ENCODE assay signal across 1 cellular context in the genomic region with DNA sequence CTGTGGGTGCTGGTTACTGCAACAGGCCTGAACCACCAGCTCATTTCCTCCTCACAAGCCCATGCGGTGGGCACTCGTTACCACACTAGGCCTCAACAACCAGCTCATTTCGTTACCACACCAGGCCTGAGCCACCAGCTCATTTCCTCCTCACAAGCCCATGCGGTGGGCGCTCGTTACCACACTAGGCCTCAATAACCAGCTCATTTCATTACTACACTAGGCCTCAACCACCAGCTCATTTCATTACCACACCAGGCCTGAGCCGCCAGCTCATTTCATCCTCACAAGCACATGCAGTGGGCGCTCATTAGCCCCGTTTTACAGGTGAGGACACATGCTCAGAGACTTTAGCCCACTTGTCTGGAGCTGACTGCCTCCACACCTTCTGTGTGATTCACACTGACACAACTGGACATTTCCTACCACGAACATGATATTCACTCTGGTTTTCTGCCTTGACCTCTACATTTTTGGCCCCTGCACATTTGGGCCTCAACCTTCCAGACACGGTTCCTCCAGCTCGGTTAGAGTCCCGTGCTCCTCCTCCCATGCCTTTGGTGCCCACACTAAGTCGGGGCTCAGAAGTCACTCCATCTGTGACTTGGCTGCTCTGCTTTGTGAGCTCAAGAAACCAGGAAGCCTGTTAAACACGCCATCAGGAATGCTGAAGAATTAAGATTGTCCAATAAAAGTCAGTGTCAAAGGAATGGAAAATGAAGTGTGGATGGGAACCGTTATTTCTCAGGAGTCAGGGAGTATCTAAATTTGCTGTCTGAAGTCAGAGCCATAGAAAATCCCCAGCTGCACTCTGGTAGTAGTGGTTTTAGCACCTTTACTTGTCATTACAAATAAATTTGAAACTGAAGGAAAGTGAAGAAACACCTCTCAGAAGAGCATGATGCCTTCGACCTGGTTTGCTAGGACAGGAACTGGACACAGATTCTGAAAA.
TF ChIP-seq lines count a peak whose summit lies in the region.

No MANE protein-coding gene starts in this region.

TF ChIP-seq in GM12878, 131 proteins besides CTCF, POLR2A, EP300 and RAD21 (continued from another document and continues in another):
- TF ChIP-seq, protein P1, sequence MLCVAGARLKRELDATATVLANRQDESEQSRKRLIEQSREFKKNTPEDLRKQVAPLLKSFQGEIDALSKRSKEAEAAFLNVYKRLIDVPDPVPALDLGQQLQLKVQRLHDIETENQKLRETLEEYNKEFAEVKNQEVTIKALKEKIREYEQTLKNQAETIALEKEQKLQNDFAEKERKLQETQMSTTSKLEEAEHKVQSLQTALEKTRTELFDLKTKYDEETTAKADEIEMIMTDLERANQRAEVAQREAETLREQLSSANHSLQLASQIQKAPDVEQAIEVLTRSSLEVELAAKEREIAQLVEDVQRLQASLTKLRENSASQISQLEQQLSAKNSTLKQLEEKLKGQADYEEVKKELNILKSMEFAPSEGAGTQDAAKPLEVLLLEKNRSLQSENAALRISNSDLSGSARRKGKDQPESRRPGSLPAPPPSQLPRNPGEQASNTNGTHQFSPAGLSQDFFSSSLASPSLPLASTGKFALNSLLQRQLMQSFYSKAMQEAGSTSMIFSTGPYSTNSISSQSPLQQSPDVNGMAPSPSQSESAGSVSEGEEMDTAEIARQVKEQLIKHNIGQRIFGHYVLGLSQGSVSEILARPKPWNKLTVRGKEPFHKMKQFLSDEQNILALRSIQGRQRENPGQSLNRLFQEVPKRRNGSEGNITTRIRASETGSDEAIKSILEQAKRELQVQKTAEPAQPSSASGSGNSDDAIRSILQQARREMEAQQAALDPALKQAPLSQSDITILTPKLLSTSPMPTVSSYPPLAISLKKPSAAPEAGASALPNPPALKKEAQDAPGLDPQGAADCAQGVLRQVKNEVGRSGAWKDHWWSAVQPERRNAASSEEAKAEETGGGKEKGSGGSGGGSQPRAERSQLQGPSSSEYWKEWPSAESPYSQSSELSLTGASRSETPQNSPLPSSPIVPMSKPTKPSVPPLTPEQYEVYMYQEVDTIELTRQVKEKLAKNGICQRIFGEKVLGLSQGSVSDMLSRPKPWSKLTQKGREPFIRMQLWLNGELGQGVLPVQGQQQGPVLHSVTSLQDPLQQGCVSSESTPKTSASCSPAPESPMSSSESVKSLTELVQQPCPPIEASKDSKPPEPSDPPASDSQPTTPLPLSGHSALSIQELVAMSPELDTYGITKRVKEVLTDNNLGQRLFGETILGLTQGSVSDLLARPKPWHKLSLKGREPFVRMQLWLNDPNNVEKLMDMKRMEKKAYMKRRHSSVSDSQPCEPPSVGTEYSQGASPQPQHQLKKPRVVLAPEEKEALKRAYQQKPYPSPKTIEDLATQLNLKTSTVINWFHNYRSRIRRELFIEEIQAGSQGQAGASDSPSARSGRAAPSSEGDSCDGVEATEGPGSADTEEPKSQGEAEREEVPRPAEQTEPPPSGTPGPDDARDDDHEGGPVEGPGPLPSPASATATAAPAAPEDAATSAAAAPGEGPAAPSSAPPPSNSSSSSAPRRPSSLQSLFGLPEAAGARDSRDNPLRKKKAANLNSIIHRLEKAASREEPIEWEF (IDR thresholded peaks at IDR 0.05; ENCODE audit: insufficient replicate concordance, low read depth, low read length): no peak
- TF ChIP-seq NR2C2 (IDR thresholded peaks at IDR 0.05; ENCODE audit: borderline replicate concordance, control insufficient read depth, insufficient read length, low read depth) (no peak), IKZF2 (IDR thresholded peaks at IDR 0.05) (peak; percentile 88 to 96), SMAD1 (IDR thresholded peaks at IDR 0.05; ENCODE audit: low read depth, partially characterized antibody) (peak; percentile 87), SUZ12 (IDR thresholded peaks at IDR 0.05; ENCODE audit: unreplicated experiment) (no peak), ATF7 (IDR thresholded peaks at IDR 0.05; ENCODE audit: low read depth) (peak; percentile 97), POU2F2 (IDR thresholded peaks at IDR 0.05; ENCODE audit: borderline replicate concordance, low read depth, low read length) (peak; percentile 98), NR2C1 (IDR thresholded peaks at IDR 0.05) (no peak), BRCA1 (IDR thresholded peaks at IDR 0.05; ENCODE audit: low read depth, low read length) (no peak), CREM (IDR thresholded peaks at IDR 0.05; ENCODE audit: low read depth) (peak; percentile 96), CBX3 (IDR thresholded peaks at IDR 0.05; ENCODE audit: borderline replicate concordance, low read depth) (no peak), ZNF24 (IDR thresholded peaks at IDR 0.05) (0 out of 2 replicates have a peak, but pooled peaks have one; percentile 79), GATAD2B (conservative IDR thresholded peaks at IDR 0.05; ENCODE audit: low read depth) (peak; percentile 84; the same call in 1 of the 2 replicates), YBX1 (IDR thresholded peaks at IDR 0.05) (no peak), PML (IDR thresholded peaks at IDR 0.05; ENCODE audit: low read length) (peak; percentile 88), CBX5 (IDR thresholded peaks at IDR 0.05; ENCODE audit: low read depth) (peak; percentile 69), SMARCA5 (IDR thresholded peaks at IDR 0.05) (peak; percentile 97), FOXK2 (IDR thresholded peaks at IDR 0.05) (peak; percentile 76), RBBP5 (conservative IDR thresholded peaks at IDR 0.05) (no peak), NFIC (IDR thresholded peaks at IDR 0.05; ENCODE audit: low read depth, low read length) (peak; percentile 98), MYB (IDR thresholded peaks at IDR 0.05; ENCODE audit: borderline replicate concordance, low read depth, low read length) (peak; percentile 69; the same call in 1 of the 2 replicates), NR2F1 (conservative IDR thresholded peaks at IDR 0.05) (peak; percentile 85), NFXL1 (IDR thresholded peaks at IDR 0.05; ENCODE audit: borderline replicate concordance) (no peak)
- TF ChIP-seq, protein P2, sequence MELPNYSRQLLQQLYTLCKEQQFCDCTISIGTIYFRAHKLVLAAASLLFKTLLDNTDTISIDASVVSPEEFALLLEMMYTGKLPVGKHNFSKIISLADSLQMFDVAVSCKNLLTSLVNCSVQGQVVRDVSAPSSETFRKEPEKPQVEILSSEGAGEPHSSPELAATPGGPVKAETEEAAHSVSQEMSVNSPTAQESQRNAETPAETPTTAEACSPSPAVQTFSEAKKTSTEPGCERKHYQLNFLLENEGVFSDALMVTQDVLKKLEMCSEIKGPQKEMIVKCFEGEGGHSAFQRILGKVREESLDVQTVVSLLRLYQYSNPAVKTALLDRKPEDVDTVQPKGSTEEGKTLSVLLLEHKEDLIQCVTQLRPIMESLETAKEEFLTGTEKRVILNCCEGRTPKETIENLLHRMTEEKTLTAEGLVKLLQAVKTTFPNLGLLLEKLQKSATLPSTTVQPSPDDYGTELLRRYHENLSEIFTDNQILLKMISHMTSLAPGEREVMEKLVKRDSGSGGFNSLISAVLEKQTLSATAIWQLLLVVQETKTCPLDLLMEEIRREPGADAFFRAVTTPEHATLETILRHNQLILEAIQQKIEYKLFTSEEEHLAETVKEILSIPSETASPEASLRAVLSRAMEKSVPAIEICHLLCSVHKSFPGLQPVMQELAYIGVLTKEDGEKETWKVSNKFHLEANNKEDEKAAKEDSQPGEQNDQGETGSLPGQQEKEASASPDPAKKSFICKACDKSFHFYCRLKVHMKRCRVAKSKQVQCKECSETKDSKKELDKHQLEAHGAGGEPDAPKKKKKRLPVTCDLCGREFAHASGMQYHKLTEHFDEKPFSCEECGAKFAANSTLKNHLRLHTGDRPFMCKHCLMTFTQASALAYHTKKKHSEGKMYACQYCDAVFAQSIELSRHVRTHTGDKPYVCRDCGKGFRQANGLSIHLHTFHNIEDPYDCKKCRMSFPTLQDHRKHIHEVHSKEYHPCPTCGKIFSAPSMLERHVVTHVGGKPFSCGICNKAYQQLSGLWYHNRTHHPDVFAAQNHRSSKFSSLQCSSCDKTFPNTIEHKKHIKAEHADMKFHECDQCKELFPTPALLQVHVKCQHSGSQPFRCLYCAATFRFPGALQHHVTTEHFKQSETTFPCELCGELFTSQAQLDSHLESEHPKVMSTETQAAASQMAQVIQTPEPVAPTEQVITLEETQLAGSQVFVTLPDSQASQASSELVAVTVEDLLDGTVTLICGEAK (IDR thresholded peaks at IDR 0.05; ENCODE audit: borderline replicate concordance): no peak; the same call in 1 of the 2 replicates
- TF ChIP-seq, protein P3, sequence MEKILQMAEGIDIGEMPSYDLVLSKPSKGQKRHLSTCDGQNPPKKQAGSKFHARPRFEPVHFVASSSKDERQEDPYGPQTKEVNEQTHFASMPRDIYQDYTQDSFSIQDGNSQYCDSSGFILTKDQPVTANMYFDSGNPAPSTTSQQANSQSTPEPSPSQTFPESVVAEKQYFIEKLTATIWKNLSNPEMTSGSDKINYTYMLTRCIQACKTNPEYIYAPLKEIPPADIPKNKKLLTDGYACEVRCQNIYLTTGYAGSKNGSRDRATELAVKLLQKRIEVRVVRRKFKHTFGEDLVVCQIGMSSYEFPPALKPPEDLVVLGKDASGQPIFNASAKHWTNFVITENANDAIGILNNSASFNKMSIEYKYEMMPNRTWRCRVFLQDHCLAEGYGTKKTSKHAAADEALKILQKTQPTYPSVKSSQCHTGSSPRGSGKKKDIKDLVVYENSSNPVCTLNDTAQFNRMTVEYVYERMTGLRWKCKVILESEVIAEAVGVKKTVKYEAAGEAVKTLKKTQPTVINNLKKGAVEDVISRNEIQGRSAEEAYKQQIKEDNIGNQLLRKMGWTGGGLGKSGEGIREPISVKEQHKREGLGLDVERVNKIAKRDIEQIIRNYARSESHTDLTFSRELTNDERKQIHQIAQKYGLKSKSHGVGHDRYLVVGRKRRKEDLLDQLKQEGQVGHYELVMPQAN (conservative IDR thresholded peaks at IDR 0.05): peak; percentile 37
- TF ChIP-seq, protein P4, sequence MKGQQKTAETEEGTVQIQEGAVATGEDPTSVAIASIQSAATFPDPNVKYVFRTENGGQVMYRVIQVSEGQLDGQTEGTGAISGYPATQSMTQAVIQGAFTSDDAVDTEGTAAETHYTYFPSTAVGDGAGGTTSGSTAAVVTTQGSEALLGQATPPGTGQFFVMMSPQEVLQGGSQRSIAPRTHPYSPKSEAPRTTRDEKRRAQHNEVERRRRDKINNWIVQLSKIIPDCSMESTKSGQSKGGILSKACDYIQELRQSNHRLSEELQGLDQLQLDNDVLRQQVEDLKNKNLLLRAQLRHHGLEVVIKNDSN (IDR thresholded peaks at IDR 0.05; ENCODE audit: borderline replicate concordance, extremely low read length, insufficient read depth, low read depth, low read length): no peak
- TF ChIP-seq, protein P5, sequence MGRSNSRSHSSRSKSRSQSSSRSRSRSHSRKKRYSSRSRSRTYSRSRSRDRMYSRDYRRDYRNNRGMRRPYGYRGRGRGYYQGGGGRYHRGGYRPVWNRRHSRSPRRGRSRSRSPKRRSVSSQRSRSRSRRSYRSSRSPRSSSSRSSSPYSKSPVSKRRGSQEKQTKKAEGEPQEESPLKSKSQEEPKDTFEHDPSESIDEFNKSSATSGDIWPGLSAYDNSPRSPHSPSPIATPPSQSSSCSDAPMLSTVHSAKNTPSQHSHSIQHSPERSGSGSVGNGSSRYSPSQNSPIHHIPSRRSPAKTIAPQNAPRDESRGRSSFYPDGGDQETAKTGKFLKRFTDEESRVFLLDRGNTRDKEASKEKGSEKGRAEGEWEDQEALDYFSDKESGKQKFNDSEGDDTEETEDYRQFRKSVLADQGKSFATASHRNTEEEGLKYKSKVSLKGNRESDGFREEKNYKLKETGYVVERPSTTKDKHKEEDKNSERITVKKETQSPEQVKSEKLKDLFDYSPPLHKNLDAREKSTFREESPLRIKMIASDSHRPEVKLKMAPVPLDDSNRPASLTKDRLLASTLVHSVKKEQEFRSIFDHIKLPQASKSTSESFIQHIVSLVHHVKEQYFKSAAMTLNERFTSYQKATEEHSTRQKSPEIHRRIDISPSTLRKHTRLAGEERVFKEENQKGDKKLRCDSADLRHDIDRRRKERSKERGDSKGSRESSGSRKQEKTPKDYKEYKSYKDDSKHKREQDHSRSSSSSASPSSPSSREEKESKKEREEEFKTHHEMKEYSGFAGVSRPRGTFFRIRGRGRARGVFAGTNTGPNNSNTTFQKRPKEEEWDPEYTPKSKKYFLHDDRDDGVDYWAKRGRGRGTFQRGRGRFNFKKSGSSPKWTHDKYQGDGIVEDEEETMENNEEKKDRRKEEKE (IDR thresholded peaks at IDR 0.05): no peak
- TF ChIP-seq, protein P6, sequence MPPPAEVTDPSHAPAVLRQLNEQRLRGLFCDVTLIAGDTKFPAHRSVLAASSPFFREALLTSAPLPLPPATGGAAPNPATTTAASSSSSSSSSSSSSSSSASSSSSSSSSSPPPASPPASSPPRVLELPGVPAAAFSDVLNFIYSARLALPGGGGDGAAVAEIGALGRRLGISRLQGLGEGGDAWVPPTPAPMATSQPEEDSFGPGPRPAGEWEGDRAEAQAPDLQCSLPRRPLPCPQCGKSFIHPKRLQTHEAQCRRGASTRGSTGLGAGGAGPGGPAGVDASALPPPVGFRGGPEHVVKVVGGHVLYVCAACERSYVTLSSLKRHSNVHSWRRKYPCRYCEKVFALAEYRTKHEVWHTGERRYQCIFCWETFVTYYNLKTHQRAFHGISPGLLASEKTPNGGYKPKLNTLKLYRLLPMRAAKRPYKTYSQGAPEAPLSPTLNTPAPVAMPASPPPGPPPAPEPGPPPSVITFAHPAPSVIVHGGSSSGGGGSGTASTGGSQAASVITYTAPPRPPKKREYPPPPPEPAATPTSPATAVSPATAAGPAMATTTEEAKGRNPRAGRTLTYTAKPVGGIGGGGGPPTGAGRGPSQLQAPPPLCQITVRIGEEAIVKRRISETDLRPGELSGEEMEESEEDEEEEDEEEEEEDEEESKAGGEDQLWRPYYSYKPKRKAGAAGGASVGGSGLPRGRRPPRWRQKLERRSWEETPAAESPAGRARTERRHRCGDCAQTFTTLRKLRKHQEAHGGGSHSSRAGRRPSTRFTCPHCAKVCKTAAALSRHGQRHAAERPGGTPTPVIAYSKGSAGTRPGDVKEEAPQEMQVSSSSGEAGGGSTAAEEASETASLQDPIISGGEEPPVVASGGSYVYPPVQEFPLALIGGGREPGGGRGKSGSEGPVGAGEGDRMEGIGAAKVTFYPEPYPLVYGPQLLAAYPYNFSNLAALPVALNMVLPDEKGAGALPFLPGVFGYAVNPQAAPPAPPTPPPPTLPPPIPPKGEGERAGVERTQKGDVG (CRISPR knock-in tag; IDR thresholded peaks at IDR 0.05): no peak
- TF ChIP-seq, protein P7, sequence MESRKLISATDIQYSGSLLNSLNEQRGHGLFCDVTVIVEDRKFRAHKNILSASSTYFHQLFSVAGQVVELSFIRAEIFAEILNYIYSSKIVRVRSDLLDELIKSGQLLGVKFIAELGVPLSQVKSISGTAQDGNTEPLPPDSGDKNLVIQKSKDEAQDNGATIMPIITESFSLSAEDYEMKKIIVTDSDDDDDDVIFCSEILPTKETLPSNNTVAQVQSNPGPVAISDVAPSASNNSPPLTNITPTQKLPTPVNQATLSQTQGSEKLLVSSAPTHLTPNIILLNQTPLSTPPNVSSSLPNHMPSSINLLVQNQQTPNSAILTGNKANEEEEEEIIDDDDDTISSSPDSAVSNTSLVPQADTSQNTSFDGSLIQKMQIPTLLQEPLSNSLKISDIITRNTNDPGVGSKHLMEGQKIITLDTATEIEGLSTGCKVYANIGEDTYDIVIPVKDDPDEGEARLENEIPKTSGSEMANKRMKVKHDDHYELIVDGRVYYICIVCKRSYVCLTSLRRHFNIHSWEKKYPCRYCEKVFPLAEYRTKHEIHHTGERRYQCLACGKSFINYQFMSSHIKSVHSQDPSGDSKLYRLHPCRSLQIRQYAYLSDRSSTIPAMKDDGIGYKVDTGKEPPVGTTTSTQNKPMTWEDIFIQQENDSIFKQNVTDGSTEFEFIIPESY (IDR thresholded peaks at IDR 0.05): no peak
- TF ChIP-seq, protein P8, sequence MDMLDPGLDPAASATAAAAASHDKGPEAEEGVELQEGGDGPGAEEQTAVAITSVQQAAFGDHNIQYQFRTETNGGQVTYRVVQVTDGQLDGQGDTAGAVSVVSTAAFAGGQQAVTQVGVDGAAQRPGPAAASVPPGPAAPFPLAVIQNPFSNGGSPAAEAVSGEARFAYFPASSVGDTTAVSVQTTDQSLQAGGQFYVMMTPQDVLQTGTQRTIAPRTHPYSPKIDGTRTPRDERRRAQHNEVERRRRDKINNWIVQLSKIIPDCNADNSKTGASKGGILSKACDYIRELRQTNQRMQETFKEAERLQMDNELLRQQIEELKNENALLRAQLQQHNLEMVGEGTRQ (IDR thresholded peaks at IDR 0.05; ENCODE audit: borderline replicate concordance, low read depth, low read length): no peak
